Comparison of ENCODE assay signal across 7 cellular contexts in genomic region chr20:30376430-30376766, GRCh38.
DNase-seq lines count a peak whose midpoint lies in the region; ATAC-seq and TF ChIP-seq lines count a peak whose summit lies in the region.
"Not testable (repeated sequence)": the region's sequence is repeated elsewhere in the genome, so short reads cannot be mapped to it uniquely, and the experiment has no call there.

No MANE protein-coding gene starts in this region.

- H3K9ac ChIP-seq in mucosa of stomach (ENCODE audit: low read length) (peak overlapping the region; percentile 71), skeletal muscle tissue (ENCODE audit: low read depth in 1 of 3, low read length in 3 of 3) (peak overlapping the region; percentile 10 to 93 (median 45))

- DNase-seq in GM12864 (ENCODE audit: low read depth); Panc1 (ENCODE audit: low read depth, low spot score); activated T-helper 1 cell treated with anti-CD3 and anti-CD28 coated beads, Interleukin-12 subunit alpha, Interleukin-12 subunit beta, Interleukin-2, Interleukin-4 antibody, amounts not matched to agents 30 ng/mL and 10 ng/mL and 1 ng/mL, durations not matched to agents 14 hours and 24 hours and 36 hours (ENCODE audit: low spot score); coronary artery (ENCODE audit: low spot score); left ventricle myocardium inferior: not testable (repeated sequence)

- not testable (repeated sequence) for H3K27me3 Mint-ChIP-seq in activated T-helper 1 cell treated with anti-CD3 and anti-CD28 coated beads, Interleukin-12 subunit alpha, Interleukin-12 subunit beta, Interleukin-2, Interleukin-4 antibody, amounts not matched to agents 30 ng/mL and 10 ng/mL and 1 ng/mL, durations not matched to agents 14 hours and 24 hours and 36 hours (ENCODE audit: insufficient read depth)

- H3K9me3 Mint-ChIP-seq in activated T-helper 1 cell treated with anti-CD3 and anti-CD28 coated beads, Interleukin-12 subunit alpha, Interleukin-12 subunit beta, Interleukin-2, Interleukin-4 antibody, amounts not matched to agents 30 ng/mL and 10 ng/mL and 1 ng/mL, durations not matched to agents 14 hours and 24 hours and 36 hours: peaks cover 12% of the 10 kb centered on the region

- ATAC-seq in Panc1: not testable (repeated sequence)

- H3K27ac Mint-ChIP-seq in activated T-helper 1 cell treated with anti-CD3 and anti-CD28 coated beads, Interleukin-12 subunit alpha, Interleukin-12 subunit beta, Interleukin-2, Interleukin-4 antibody, amounts not matched to agents 30 ng/mL and 10 ng/mL and 1 ng/mL, durations not matched to agents 14 hours and 24 hours and 36 hours: peak overlapping the region; percentile 85

- BruUV-seq in Panc1 (replicated peaks; lab: Mats Ljungman, UMichigan): not testable (repeated sequence)

- POLR2A ChIA-PET in Panc1 (lab: Charles Lee): interaction anchor here (0.6 to 0.7 kb wide), 2 partner anchors 209 to 261 kb away, joined by 4 to 8 read pairs; no protein-coding TSS in a partner anchor

- H3K4me1 Mint-ChIP-seq in activated T-helper 1 cell treated with anti-CD3 and anti-CD28 coated beads, Interleukin-12 subunit alpha, Interleukin-12 subunit beta, Interleukin-2, Interleukin-4 antibody, amounts not matched to agents 30 ng/mL and 10 ng/mL and 1 ng/mL, durations not matched to agents 14 hours and 24 hours and 36 hours (ENCODE audit: low read depth): peaks cover 40% of the 10 kb centered on the region

- peaks cover 19% of the 10 kb centered on the region for H3K36me3 Mint-ChIP-seq in activated T-helper 1 cell treated with anti-CD3 and anti-CD28 coated beads, Interleukin-12 subunit alpha, Interleukin-12 subunit beta, Interleukin-2, Interleukin-4 antibody, amounts not matched to agents 30 ng/mL and 10 ng/mL and 1 ng/mL, durations not matched to agents 14 hours and 24 hours and 36 hours (ENCODE audit: low read depth)

- peak overlapping the region; percentile 96 for H3K4me3 ChIP-seq in GM12864 (ENCODE audit: low read depth, low read length)
- peak overlapping the region; percentile 90 to 98 for H3K4me3 ChIP-seq in Panc1 (ENCODE audit: low read depth in 2 of 2, low read length in 2 of 2)
- peak overlapping the region; percentile 64 for H3K4me3 ChIP-seq in coronary artery
- peak overlapping the region; percentile 89 for H3K4me3 ChIP-seq in left ventricle myocardium inferior
- H3K4me3 ChIP-seq in mucosa of stomach (ENCODE audit: low read length): peak overlapping the region; percentile 50
- peak overlapping the region; percentile 72 to 97 (median 90) for H3K4me3 ChIP-seq in skeletal muscle tissue (ENCODE audit: low read length in 3 of 3)

- not testable (repeated sequence) for H3K27me3 ChIP-seq in Panc1 (ENCODE audit: control insufficient read depth, insufficient read depth, low read length); left ventricle myocardium inferior (ENCODE audit: low read depth); mucosa of stomach (ENCODE audit: control insufficient read depth, insufficient read depth, low read length); skeletal muscle tissue (ENCODE audit: control insufficient read depth in 3 of 3, insufficient read depth in 3 of 3, low read length in 3 of 3)

- CTCF ChIA-PET in Panc1 (lab: Charles Lee): interaction anchor here (0.7 kb wide), 1 partner anchor 1132 kb away, joined by 5 read pairs; no protein-coding TSS in a partner anchor

- in situ Hi-C loops in Panc1 (cut with HindIII; ENCODE audit: low pct_unique_long_range_greater_than_20kb, low sequenced_read_pairs): not testable (repeated sequence)

- H3K4me3 Mint-ChIP-seq in activated T-helper 1 cell treated with anti-CD3 and anti-CD28 coated beads, Interleukin-12 subunit alpha, Interleukin-12 subunit beta, Interleukin-2, Interleukin-4 antibody, amounts not matched to agents 30 ng/mL and 10 ng/mL and 1 ng/mL, durations not matched to agents 14 hours and 24 hours and 36 hours: peak overlapping the region; percentile 78

- intact Hi-C loops in Panc1 (cut with micrococcal nuclease; ENCODE audit: unreplicated experiment): loop anchor here (10.0 kb wide), 1 partner anchor 128 kb away; no protein-coding TSS in a partner anchor
- intact Hi-C loops in activated T-helper 1 cell treated with anti-CD3 and anti-CD28 coated beads, Interleukin-12 subunit alpha, Interleukin-12 subunit beta, Interleukin-2, Interleukin-4 antibody, amounts not matched to agents 30 ng/mL and 10 ng/mL and 1 ng/mL, durations not matched to agents 14 hours and 24 hours and 36 hours (cut with micrococcal nuclease): loop anchor here (2.0 to 5.0 kb wide), 3 partner anchors 92 to 1774 kb away; no protein-coding TSS in a partner anchor
- intact Hi-C loops in left ventricle myocardium inferior (cut with micrococcal nuclease): not testable (repeated sequence)

- not testable (repeated sequence) for H3K9me3 ChIP-seq in Panc1 (ENCODE audit: control insufficient read depth, insufficient read depth, low read depth, low read length); left ventricle myocardium inferior (replicated peaks); mucosa of stomach (ENCODE audit: control insufficient read depth, low read length); skeletal muscle tissue (ENCODE audit: control insufficient read depth in 3 of 3, low read length in 3 of 3)

- not testable (repeated sequence) for H3K36me3 ChIP-seq in Panc1 (ENCODE audit: control insufficient read depth, insufficient read depth, low read length); left ventricle myocardium inferior; mucosa of stomach (ENCODE audit: control insufficient read depth, insufficient read depth, low read length); skeletal muscle tissue (ENCODE audit: control insufficient read depth in 3 of 3, insufficient read depth in 3 of 3, low read length in 3 of 3)

- H3K27ac ChIP-seq in Panc1 (ENCODE audit: low read length) (peak overlapping the region; percentile 80), left ventricle myocardium inferior (replicated peaks) (peak overlapping the region; percentile 88)
- H3K27ac ChIP-seq in coronary artery; skeletal muscle tissue (ENCODE audit: low read depth, low read length): not testable (repeated sequence)

- not testable (repeated sequence) for TF ChIP-seq CTCF in GM12864 (IDR thresholded peaks at IDR 0.05; ENCODE audit: low read depth, low read length, missing control alignments); Panc1 (IDR thresholded peaks at IDR 0.05); coronary artery (IDR thresholded peaks at IDR 0.05); left ventricle myocardium inferior (IDR thresholded peaks at IDR 0.05; ENCODE audit: borderline replicate concordance)

- H3K4me1 ChIP-seq in Panc1 (ENCODE audit: control insufficient read depth, insufficient read depth, low read length); mucosa of stomach (ENCODE audit: control insufficient read depth, insufficient read depth, low read length); skeletal muscle tissue (ENCODE audit: control insufficient read depth in 3 of 3, insufficient read depth in 3 of 3, low read length in 3 of 3): not testable (repeated sequence)
- peaks cover 27% of the 10 kb centered on the region for H3K4me1 ChIP-seq in left ventricle myocardium inferior
